8 cellular contexts compared by ENCODE assay signal in the genomic region with DNA sequence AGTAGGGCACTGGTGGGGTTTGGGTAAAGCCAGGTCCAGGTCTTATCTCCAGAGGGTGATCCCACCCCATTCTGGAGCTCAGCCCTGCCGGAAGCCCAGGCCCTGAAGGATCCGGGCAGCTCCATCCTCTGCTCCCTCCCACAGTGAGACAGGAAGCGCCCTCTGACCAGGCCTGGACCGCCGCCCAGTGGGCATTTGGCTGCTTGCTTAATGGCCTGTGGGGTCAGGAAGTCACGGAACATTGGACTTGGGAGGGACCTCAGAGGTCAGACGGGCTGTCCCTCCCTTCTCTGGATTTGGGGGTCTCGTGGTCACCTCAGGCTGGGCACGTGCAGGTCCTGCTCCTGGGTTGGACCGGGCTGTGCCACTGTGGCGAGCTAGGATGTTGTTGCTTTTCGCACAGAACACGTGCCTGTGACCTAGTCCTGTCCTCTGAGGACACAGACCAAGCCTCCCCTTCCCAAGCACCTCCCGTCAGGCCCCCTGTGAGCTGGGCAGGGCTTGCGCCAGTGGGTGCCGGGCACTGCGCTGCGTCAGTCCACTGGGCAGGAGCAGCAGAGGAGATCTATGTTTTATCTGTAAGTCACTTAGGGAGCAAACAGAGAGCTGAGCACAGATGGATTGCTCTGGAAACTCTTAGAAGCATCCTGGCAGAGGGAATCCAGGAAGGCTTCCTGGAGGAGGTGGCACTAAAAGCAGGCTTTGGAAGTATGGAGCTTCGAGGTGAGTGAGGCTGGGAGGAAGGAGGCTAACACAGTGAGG. TPM values are rescaled to one million over a fixed set of nuclear protein-coding genes. Genes with fewer than 3 reads are reported as not detected.
DNase-seq lines count a peak whose midpoint lies in the region; ATAC-seq and TF ChIP-seq lines count a peak whose summit lies in the region.

No MANE protein-coding gene starts in this region.

- H3K36me3 ChIP-seq in Panc1 (ENCODE audit: control insufficient read depth, insufficient read depth, low read length) = no peaks in the 10 kb centered on the region
- H3K36me3 ChIP-seq in esophagus squamous epithelium = no peaks in the 10 kb centered on the region

- H3K9me3 ChIP-seq in Panc1 (ENCODE audit: control insufficient read depth, insufficient read depth, low read depth, low read length) (no peaks in the 10 kb centered on the region), esophagus squamous epithelium (no peaks in the 10 kb centered on the region)

- H3K27ac Mint-ChIP-seq in nephron progenitor cell = no peak overlapping the region

- no peaks in the 10 kb centered on the region for H3K9me3 Mint-ChIP-seq in nephron progenitor cell

- peak overlapping the region; percentile 42 for H3K4me3 Mint-ChIP-seq in nephron progenitor cell

- CTCF ChIA-PET in Panc1 (lab: Charles Lee) = interaction anchor here (0.6 to 1.5 kb wide), 5 partner anchors 10 to 91 kb away, joined by 3 to 7 read pairs (median 7); no protein-coding TSS in a partner anchor

- TF ChIP-seq CTCF in Panc1 (IDR thresholded peaks at IDR 0.05) (peak; percentile 39), esophagus squamous epithelium (IDR thresholded peaks at IDR 0.05) (no peak), nephron progenitor cell (IDR thresholded peaks at IDR 0.05) (peak; percentile 42)

- H3K4me1 Mint-ChIP-seq in nephron progenitor cell = peaks cover 88% of the 10 kb centered on the region

- H3K4me1 ChIP-seq in Panc1 (ENCODE audit: control insufficient read depth, insufficient read depth, low read length) = peaks cover 83% of the 10 kb centered on the region
- H3K4me1 ChIP-seq in esophagus squamous epithelium = peaks cover 10 to 53% (median 18%) of the 10 kb centered on the region in 3 donors

- peak overlapping the region; percentile 94 for H3K27ac ChIP-seq in Panc1 (ENCODE audit: low read length)
- peak overlapping the region in 3 of 4 donors; percentile 9 to 56 (median 42) for H3K27ac ChIP-seq in esophagus squamous epithelium

- peaks cover 10% of the 10 kb centered on the region for H3K36me3 Mint-ChIP-seq in nephron progenitor cell (ENCODE audit: low read depth)

- peaks cover 12% of the 10 kb centered on the region for H3K27me3 Mint-ChIP-seq in nephron progenitor cell (ENCODE audit: low read depth, poor library complexity)

- DNase-seq in AG08396 (ENCODE audit: low spot score) (peak; percentile 64), Panc1 (ENCODE audit: low read depth, low spot score) (no peak), esophagus squamous epithelium (lab: John Stamatoyannopoulos, UW) (no peak), nephron progenitor cell (peak; percentile 68), LoVo (ENCODE audit: low spot score) (no peak), NAMALWA (ENCODE audit: low spot score) (no peak)
- DNase-seq in activated T-cell treated with anti-CD3 and anti-CD28 coated beads, Interleukin-2, amount 50 U/mL, for 48 hours = no peak

- no peak for TF ChIP-seq POLR2A in esophagus squamous epithelium (IDR thresholded peaks at IDR 0.05)

- WGBS in esophagus squamous epithelium, 2 donors = 36 to 53% methylated on average over 3 of the region's 19 CpGs

- in situ Hi-C loops in Panc1 (cut with HindIII; ENCODE audit: low pct_unique_long_range_greater_than_20kb, low sequenced_read_pairs) = no loop called here

- POLR2A ChIA-PET in Panc1 (lab: Charles Lee) = interaction anchor here (0.7 to 0.8 kb wide), 2 partner anchors 49 to 52 kb away, joined by 6 to 9 read pairs; partner anchors contain the start of gene GSE1

- TSS peak; percentile 32 for BruUV-seq in Panc1 (replicated peaks; lab: Mats Ljungman, UMichigan)

- H3K4me3 ChIP-seq in Panc1 (ENCODE audit: low read depth in 2 of 2, low read length in 2 of 2) (peak overlapping the region in 1 of 2 experiments; percentile 39; a peak in 2 of 4 replicates), esophagus squamous epithelium (no peak overlapping the region)

- H3K27me3 ChIP-seq in Panc1 (ENCODE audit: control insufficient read depth, insufficient read depth, low read length) (no peaks in the 10 kb centered on the region), esophagus squamous epithelium (no peaks in the 10 kb centered on the region)

- intact Hi-C loops in Panc1 (cut with micrococcal nuclease; ENCODE audit: unreplicated experiment) (no loop called here), esophagus squamous epithelium (cut with DNase I) (no loop called here)

- ATAC-seq in Panc1 (peak; percentile 76), HG02938 (IDR thresholded peaks at IDR 0.05; ENCODE audit: unreplicated experiment) (no peak)

RNA-seq across cellular contexts. Expression of gene GSE1, which starts 49.4 kb away (rescaled TPM):
- total RNA-seq in Panc1 (2021; ENCODE audit: unreplicated experiment) = 97.5 TPM
- polyA plus RNA-seq in Panc1 (2012; ENCODE audit: insufficient read length) = 79.9 TPM
- total RNA-seq in esophagus squamous epithelium = 10 to 100 TPM; 24.6 to 33.6 (median 28.9) TPM

Comparison
In these comparisons a context has a peak if more than half of its experiments do, and no peak if none do; other contexts are left out.
1. DNase-seq: peak in AG08396 (single experiment) and nephron progenitor cell (single experiment); none in Panc1 (single experiment), esophagus squamous epithelium (single experiment), LoVo (single experiment), NAMALWA (single experiment) and activated T-cell treated with anti-CD3 and anti-CD28 coated beads, Interleukin-2, amount 50 U/mL, for 48 hours (0 of 2).
2. CTCF ChIP-seq: peak in Panc1 (single experiment) and nephron progenitor cell (single experiment); none in esophagus squamous epithelium (0 of 6).